14 cellular contexts compared by ENCODE assay signal in the genomic region with DNA sequence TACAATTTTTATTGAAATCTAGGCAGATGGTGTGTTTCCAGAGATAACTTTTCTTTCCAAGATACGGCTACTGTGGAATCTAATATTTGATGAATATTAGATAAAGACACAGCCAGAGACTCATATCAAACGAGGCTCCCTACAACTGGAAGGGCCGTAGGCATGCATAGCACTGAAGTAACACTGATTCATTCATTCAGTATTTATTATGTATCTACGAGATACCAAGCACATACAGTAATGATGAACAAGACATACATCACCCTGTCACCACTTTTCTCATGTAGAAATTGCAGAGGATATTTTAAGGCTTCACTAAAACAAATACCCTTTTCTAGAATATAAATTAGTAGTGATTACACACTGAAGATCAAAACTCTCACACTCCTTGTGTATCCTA.
"Had no signal": no experiment of that assay in that cellular context is flagged by ENCODE, and none has a peak within 500 bp of the region (broad histone marks: within the 10 kb centered on the region; RNA-seq: fewer than 3 reads in every experiment).

No MANE protein-coding gene starts in this region.

- H3K27ac ChIP-seq: prostate gland, testis had no signal

- H3K4me3 ChIP-seq: prostate gland, testis had no signal

- H3K9me3 ChIP-seq: prostate gland, testis had no signal

- H3K36me3 ChIP-seq: prostate gland had no signal

- ATAC-seq: activated T-helper 17 cell treated with anti-CD3 and anti-CD28 coated beads, Interleukin-2, amount 50 U/mL, for 72 hours; effector memory CD8-positive, alpha-beta T cell; natural killer cell; sciatic nerve had no signal

- H3K4me1 ChIP-seq: prostate gland, testis had no signal

- DNase-seq: activated B cell treated with CpG ODN at 0.5 μM for 24 hours; activated CD4-positive, alpha-beta T cell treated with anti-CD3 and anti-CD28 coated beads, Interleukin-2, amount 10 ng/mL, durations not matched to agents 7 days and 5 days; activated naive CD4-positive, alpha-beta T cell treated with anti-CD3 and anti-CD28 coated beads for 36 hours; activated T-cell treated with anti-CD3 and anti-CD28 coated beads for 4 hours; caudate nucleus; cortex of kidney; effector memory CD8-positive, alpha-beta T cell; mammary epithelial cell; natural killer cell; stimulated activated CD4-positive, alpha-beta T cell treated with anti-CD3 and anti-CD28 coated beads, Interleukin-4, amount 100 ng/mL, for 1 hour; testis had no signal

- H3K27me3 ChIP-seq: testis had no signal
